9 cellular contexts compared by ENCODE assay signal in genomic region chr15:89836255-89837133, GRCh38. TPM values are rescaled to one million over a fixed set of nuclear protein-coding genes. Genes with fewer than 3 reads are reported as not detected.
A peak's percentile ranks its signal among the peaks of the same experiment; 100 is the strongest.
DNase-seq lines count a peak whose midpoint lies in the region; ATAC-seq and TF ChIP-seq lines count a peak whose summit lies in the region.
"Had no signal": no experiment of that assay in that cellular context is flagged by ENCODE, and none has a peak within 500 bp of the region (broad histone marks: within the 10 kb centered on the region; RNA-seq: fewer than 3 reads in every experiment).

No MANE protein-coding gene starts in this region.

- WGBS in thymus, result 73% methylated on average over 11 of the region's 11 CpGs

- no peak for ATAC-seq in left lobe of liver
- ATAC-seq in stimulated activated naive B cell treated with anti-CD40 and anti-IgM and Interleukin-4, amounts not matched to agents 10 μg/mL and 1 μg/mL and 100 μg/mL, for 72 hours (replicated peaks), result no peak

- DNase-seq in HPDE6-E6E7 (ENCODE audit: extremely low spot score) (peak; percentile 69), breast epithelium (ENCODE audit: low spot score in 2 of 2) (peak in 1 of 2 donors; percentile 66), left lobe of liver (ENCODE audit: low spot score) (peak; percentile 34), ecto neural progenitor cell (ENCODE audit: low spot score) (no peak), retina (no peak)
- no peak for DNase-seq in stimulated activated naive B cell treated with anti-CD40 and anti-IgM and Interleukin-4, amounts not matched to agents 10 μg/mL and 1 μg/mL and 100 μg/mL, for 72 hours
- DNase-seq in activated T-helper 2 cell treated with anti-CD3 and anti-CD28 coated beads, Interferon-gamma antibody, Interleukin-2, Interleukin-4, amounts not matched to agents 10 μg/mL and 5 μg/mL and 100 μg/mL, durations not matched to agents 14 hours and 24 hours and 36 hours (ENCODE audit: low spot score), result no peak
- DNase-seq: activated CD4-positive, alpha-beta T cell treated with anti-CD3 and anti-CD28 coated beads, Interleukin-2, amount 10 ng/mL, durations not matched to agents 24 days and 14 days had no signal

- no peaks in the 10 kb centered on the region for H3K9me3 Mint-ChIP-seq in stimulated activated naive B cell treated with anti-CD40 and anti-IgM and Interleukin-4, amounts not matched to agents 10 μg/mL and 1 μg/mL and 100 μg/mL, for 72 hours
- H3K9me3 Mint-ChIP-seq in activated T-helper 2 cell treated with anti-CD3 and anti-CD28 coated beads, Interferon-gamma antibody, Interleukin-2, Interleukin-4, amounts not matched to agents 10 μg/mL and 5 μg/mL and 100 μg/mL, durations not matched to agents 14 hours and 24 hours and 36 hours, result no peaks in the 10 kb centered on the region
- H3K9me3 Mint-ChIP-seq: activated CD4-positive, alpha-beta T cell treated with anti-CD3 and anti-CD28 coated beads, Interleukin-2, amount 10 ng/mL, durations not matched to agents 24 days and 14 days had no signal

- intact Hi-C loops in breast epithelium (cut with DNase I; ENCODE audit: low total_unique reads), result no loop called here
- intact Hi-C loops in activated T-helper 2 cell treated with anti-CD3 and anti-CD28 coated beads, Interferon-gamma antibody, Interleukin-2, Interleukin-4, amounts not matched to agents 10 μg/mL and 5 μg/mL and 100 μg/mL, durations not matched to agents 14 hours and 24 hours and 36 hours (cut with micrococcal nuclease), result no loop called here

- H3K27me3 Mint-ChIP-seq in stimulated activated naive B cell treated with anti-CD40 and anti-IgM and Interleukin-4, amounts not matched to agents 10 μg/mL and 1 μg/mL and 100 μg/mL, for 72 hours, result no peaks in the 10 kb centered on the region
- no peaks in the 10 kb centered on the region for H3K27me3 Mint-ChIP-seq in activated T-helper 2 cell treated with anti-CD3 and anti-CD28 coated beads, Interferon-gamma antibody, Interleukin-2, Interleukin-4, amounts not matched to agents 10 μg/mL and 5 μg/mL and 100 μg/mL, durations not matched to agents 14 hours and 24 hours and 36 hours (ENCODE audit: low read depth)
- H3K27me3 Mint-ChIP-seq: activated CD4-positive, alpha-beta T cell treated with anti-CD3 and anti-CD28 coated beads, Interleukin-2, amount 10 ng/mL, durations not matched to agents 24 days and 14 days had no signal

- H3K4me1 ChIP-seq in breast epithelium (peaks cover 15 to 25% of the 10 kb centered on the region in 2 donors), thymus (ENCODE audit: control insufficient read depth, insufficient read depth, low read length) (no peaks in the 10 kb centered on the region)

- no peak for TF ChIP-seq POLR2A in breast epithelium (IDR thresholded peaks at IDR 0.05)

- peaks cover 47 to 68% of the 10 kb centered on the region in 2 donors for H3K36me3 Mint-ChIP-seq in stimulated activated naive B cell treated with anti-CD40 and anti-IgM and Interleukin-4, amounts not matched to agents 10 μg/mL and 1 μg/mL and 100 μg/mL, for 72 hours
- H3K36me3 Mint-ChIP-seq in activated T-helper 2 cell treated with anti-CD3 and anti-CD28 coated beads, Interferon-gamma antibody, Interleukin-2, Interleukin-4, amounts not matched to agents 10 μg/mL and 5 μg/mL and 100 μg/mL, durations not matched to agents 14 hours and 24 hours and 36 hours (ENCODE audit: low read depth), result peaks cover 25% of the 10 kb centered on the region

- H3K9me3 ChIP-seq in breast epithelium (no peaks in the 10 kb centered on the region), thymus (ENCODE audit: control insufficient read depth) (no peaks in the 10 kb centered on the region)

- TF ChIP-seq CTCF in breast epithelium (IDR thresholded peaks at IDR 0.05), result no peak

- H3K36me3 ChIP-seq in breast epithelium (no peaks in the 10 kb centered on the region), thymus (ENCODE audit: control insufficient read depth, insufficient read depth) (peaks cover 64% of the 10 kb centered on the region)

- H3K4me3 ChIP-seq in breast epithelium (peak overlapping the region in 2 of 3 donors; percentile 5 to 39), thymus (ENCODE audit: low read length) (no peak overlapping the region)

- H3K27me3 ChIP-seq in breast epithelium (no peaks in the 10 kb centered on the region), thymus (ENCODE audit: control insufficient read depth, insufficient read depth) (no peaks in the 10 kb centered on the region)

- peaks cover 7 to 19% of the 10 kb centered on the region in 2 donors for H3K4me1 Mint-ChIP-seq in stimulated activated naive B cell treated with anti-CD40 and anti-IgM and Interleukin-4, amounts not matched to agents 10 μg/mL and 1 μg/mL and 100 μg/mL, for 72 hours
- no peaks in the 10 kb centered on the region for H3K4me1 Mint-ChIP-seq in activated T-helper 2 cell treated with anti-CD3 and anti-CD28 coated beads, Interferon-gamma antibody, Interleukin-2, Interleukin-4, amounts not matched to agents 10 μg/mL and 5 μg/mL and 100 μg/mL, durations not matched to agents 14 hours and 24 hours and 36 hours (ENCODE audit: low read depth)
- H3K4me1 Mint-ChIP-seq: activated CD4-positive, alpha-beta T cell treated with anti-CD3 and anti-CD28 coated beads, Interleukin-2, amount 10 ng/mL, durations not matched to agents 24 days and 14 days had no signal

- H3K27ac ChIP-seq in breast epithelium, result peak overlapping the region; percentile 88 to 98
- H3K27ac ChIP-seq in thymus (ENCODE audit: low read depth), result peak overlapping the region; percentile 70

- H3K27ac Mint-ChIP-seq in stimulated activated naive B cell treated with anti-CD40 and anti-IgM and Interleukin-4, amounts not matched to agents 10 μg/mL and 1 μg/mL and 100 μg/mL, for 72 hours, result no peak overlapping the region
- H3K27ac Mint-ChIP-seq in activated T-helper 2 cell treated with anti-CD3 and anti-CD28 coated beads, Interferon-gamma antibody, Interleukin-2, Interleukin-4, amounts not matched to agents 10 μg/mL and 5 μg/mL and 100 μg/mL, durations not matched to agents 14 hours and 24 hours and 36 hours, result no peak overlapping the region
- H3K27ac Mint-ChIP-seq: activated CD4-positive, alpha-beta T cell treated with anti-CD3 and anti-CD28 coated beads, Interleukin-2, amount 10 ng/mL, durations not matched to agents 24 days and 14 days had no signal

- no peak overlapping the region for H3K4me3 Mint-ChIP-seq in stimulated activated naive B cell treated with anti-CD40 and anti-IgM and Interleukin-4, amounts not matched to agents 10 μg/mL and 1 μg/mL and 100 μg/mL, for 72 hours
- H3K4me3 Mint-ChIP-seq in activated T-helper 2 cell treated with anti-CD3 and anti-CD28 coated beads, Interferon-gamma antibody, Interleukin-2, Interleukin-4, amounts not matched to agents 10 μg/mL and 5 μg/mL and 100 μg/mL, durations not matched to agents 14 hours and 24 hours and 36 hours (ENCODE audit: low read depth), result no peak overlapping the region
- H3K4me3 Mint-ChIP-seq: activated CD4-positive, alpha-beta T cell treated with anti-CD3 and anti-CD28 coated beads, Interleukin-2, amount 10 ng/mL, durations not matched to agents 24 days and 14 days had no signal

RNA-seq across cellular contexts. Expression of gene ANPEP, which starts 21.8 kb away (rescaled TPM):
- total RNA-seq in breast epithelium, result 100 to 1,000 TPM in 2 of 3 donors, 10 to 100 TPM in 1; 26.5 to 129 (median 106) TPM
- 383 TPM for total RNA-seq in left lobe of liver
- polyA plus RNA-seq in thymus, result 12.5 TPM
- 2.4 and 3.6 TPM in 2 replicates for total RNA-seq in activated T-helper 2 cell treated with anti-CD3 and anti-CD28 coated beads, Interferon-gamma antibody, Interleukin-2, Interleukin-4, amounts not matched to agents 10 μg/mL and 5 μg/mL and 100 μg/mL, durations not matched to agents 14 hours and 24 hours and 36 hours

RNA-seq across cellular contexts. Expression of gene AP3S2, which starts 57.3 kb away (rescaled TPM):
- total RNA-seq in breast epithelium, result 10 to 100 TPM; 37.4 to 57.4 (median 52.8) TPM
- 26.4 TPM for total RNA-seq in left lobe of liver
- polyA plus RNA-seq in thymus, result 12.2 TPM
- 20.6 and 24.6 TPM in 2 replicates for total RNA-seq in activated T-helper 2 cell treated with anti-CD3 and anti-CD28 coated beads, Interferon-gamma antibody, Interleukin-2, Interleukin-4, amounts not matched to agents 10 μg/mL and 5 μg/mL and 100 μg/mL, durations not matched to agents 14 hours and 24 hours and 36 hours

Comparison
In these comparisons a context has a peak if more than half of its experiments do, and no peak if none do; other contexts are left out.
1. DNase-seq: peak in HPDE6-E6E7 (single experiment) and left lobe of liver (single experiment); none in ecto neural progenitor cell (single experiment), stimulated activated naive B cell treated with anti-CD40 and anti-IgM and Interleukin-4, amounts not matched to agents 10 μg/mL and 1 μg/mL and 100 μg/mL, for 72 hours (single experiment), activated T-helper 2 cell treated with anti-CD3 and anti-CD28 coated beads, Interferon-gamma antibody, Interleukin-2, Interleukin-4, amounts not matched to agents 10 μg/mL and 5 μg/mL and 100 μg/mL, durations not matched to agents 14 hours and 24 hours and 36 hours (single experiment) and retina (single experiment).